In the genomic region with DNA sequence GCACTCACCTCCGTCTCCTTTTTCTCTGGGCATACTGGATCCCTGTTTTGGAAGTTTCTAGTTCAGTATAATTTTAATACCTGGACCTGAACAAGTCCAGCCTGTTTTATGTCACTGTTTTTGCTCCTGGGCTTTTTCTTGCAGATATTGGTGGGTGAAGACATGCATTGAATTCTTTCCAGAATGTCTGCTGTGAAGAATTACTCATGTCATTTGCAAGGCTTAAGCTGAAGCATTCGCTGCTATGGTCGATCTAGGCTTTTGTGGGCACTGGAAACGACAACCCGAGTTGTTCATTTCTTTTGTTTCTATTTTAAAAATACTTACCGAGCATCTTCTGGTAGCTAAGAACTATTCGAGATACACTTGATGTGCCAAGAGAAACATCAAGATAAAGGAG, we compare ENCODE assay signal across 1 cellular context.
TF ChIP-seq lines count a peak whose summit lies in the region.

No MANE protein-coding gene starts in this region.

TF ChIP-seq in SK-N-SH treated with all-trans-retinoic acid at 6 μM for 48 hours, 23 proteins besides CTCF, POLR2A, EP300 and RAD21 (continued from another document):
- TF ChIP-seq, protein P1, sequence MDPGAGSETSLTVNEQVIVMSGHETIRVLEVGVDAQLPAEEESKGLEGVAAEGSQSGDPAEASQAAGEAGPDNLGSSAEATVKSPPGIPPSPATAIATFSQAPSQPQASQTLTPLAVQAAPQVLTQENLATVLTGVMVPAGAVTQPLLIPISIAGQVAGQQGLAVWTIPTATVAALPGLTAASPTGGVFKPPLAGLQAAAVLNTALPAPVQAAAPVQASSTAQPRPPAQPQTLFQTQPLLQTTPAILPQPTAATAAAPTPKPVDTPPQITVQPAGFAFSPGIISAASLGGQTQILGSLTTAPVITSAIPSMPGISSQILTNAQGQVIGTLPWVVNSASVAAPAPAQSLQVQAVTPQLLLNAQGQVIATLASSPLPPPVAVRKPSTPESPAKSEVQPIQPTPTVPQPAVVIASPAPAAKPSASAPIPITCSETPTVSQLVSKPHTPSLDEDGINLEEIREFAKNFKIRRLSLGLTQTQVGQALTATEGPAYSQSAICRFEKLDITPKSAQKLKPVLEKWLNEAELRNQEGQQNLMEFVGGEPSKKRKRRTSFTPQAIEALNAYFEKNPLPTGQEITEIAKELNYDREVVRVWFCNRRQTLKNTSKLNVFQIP (CRISPR knock-in tag; IDR thresholded peaks at IDR 0.05; ENCODE audit: borderline replicate concordance, low read depth) = no peak
- TF ChIP-seq, protein P2, sequence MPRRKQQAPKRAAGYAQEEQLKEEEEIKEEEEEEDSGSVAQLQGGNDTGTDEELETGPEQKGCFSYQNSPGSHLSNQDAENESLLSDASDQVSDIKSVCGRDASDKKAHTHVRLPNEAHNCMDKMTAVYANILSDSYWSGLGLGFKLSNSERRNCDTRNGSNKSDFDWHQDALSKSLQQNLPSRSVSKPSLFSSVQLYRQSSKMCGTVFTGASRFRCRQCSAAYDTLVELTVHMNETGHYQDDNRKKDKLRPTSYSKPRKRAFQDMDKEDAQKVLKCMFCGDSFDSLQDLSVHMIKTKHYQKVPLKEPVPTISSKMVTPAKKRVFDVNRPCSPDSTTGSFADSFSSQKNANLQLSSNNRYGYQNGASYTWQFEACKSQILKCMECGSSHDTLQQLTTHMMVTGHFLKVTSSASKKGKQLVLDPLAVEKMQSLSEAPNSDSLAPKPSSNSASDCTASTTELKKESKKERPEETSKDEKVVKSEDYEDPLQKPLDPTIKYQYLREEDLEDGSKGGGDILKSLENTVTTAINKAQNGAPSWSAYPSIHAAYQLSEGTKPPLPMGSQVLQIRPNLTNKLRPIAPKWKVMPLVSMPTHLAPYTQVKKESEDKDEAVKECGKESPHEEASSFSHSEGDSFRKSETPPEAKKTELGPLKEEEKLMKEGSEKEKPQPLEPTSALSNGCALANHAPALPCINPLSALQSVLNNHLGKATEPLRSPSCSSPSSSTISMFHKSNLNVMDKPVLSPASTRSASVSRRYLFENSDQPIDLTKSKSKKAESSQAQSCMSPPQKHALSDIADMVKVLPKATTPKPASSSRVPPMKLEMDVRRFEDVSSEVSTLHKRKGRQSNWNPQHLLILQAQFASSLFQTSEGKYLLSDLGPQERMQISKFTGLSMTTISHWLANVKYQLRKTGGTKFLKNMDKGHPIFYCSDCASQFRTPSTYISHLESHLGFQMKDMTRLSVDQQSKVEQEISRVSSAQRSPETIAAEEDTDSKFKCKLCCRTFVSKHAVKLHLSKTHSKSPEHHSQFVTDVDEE (CRISPR knock-in tag; IDR thresholded peaks at IDR 0.05) = no peak
- TF ChIP-seq RARB (CRISPR knock-in tag; IDR thresholded peaks at IDR 0.05) = no peak
- TF ChIP-seq BACH2 (CRISPR knock-in tag; IDR thresholded peaks at IDR 0.05; ENCODE audit: borderline replicate concordance) = no peak
- no peak for TF ChIP-seq ARNTL (CRISPR knock-in tag; IDR thresholded peaks at IDR 0.05; ENCODE audit: borderline replicate concordance, low read depth)
